In genomic region chr15:52082197-52083036, GRCh38 we compare ENCODE assay signal across 1 cellular context.
A peak's percentile ranks its signal among the peaks of the same experiment; 100 is the strongest.
TF ChIP-seq lines count a peak whose summit lies in the region.

No MANE protein-coding gene starts in this region.

TF ChIP-seq in GM12878, 131 proteins besides CTCF, POLR2A, EP300 and RAD21 (continued from another document):
- peak; percentile 80; the same call in 1 of the 2 replicates for TF ChIP-seq CBFB (IDR thresholded peaks at IDR 0.05; ENCODE audit: low read depth)
- no peak for TF ChIP-seq HSF1 (IDR thresholded peaks at IDR 0.05; ENCODE audit: low read depth, low read length)
- TF ChIP-seq LARP7 (IDR thresholded peaks at IDR 0.05) = peak; percentile 24; the same call in 1 of the 2 replicates
- TF ChIP-seq SKIL (IDR thresholded peaks at IDR 0.05; ENCODE audit: low read depth, poor library complexity, severe bottlenecking) = peak; percentile 72
- TF ChIP-seq NR2F1 (conservative IDR thresholded peaks at IDR 0.05) = no peak
- TF ChIP-seq ZNF384 (IDR thresholded peaks at IDR 0.05; ENCODE audit: borderline replicate concordance, low read depth, low read length) = peak; percentile 93
- peak; percentile 76 for TF ChIP-seq MTA2 (IDR thresholded peaks at IDR 0.05; ENCODE audit: low read depth)
- no peak for TF ChIP-seq YBX1 (IDR thresholded peaks at IDR 0.05)
- TF ChIP-seq USF1 (IDR thresholded peaks at IDR 0.05; ENCODE audit: borderline replicate concordance, extremely low read length, insufficient read depth, low read depth, low read length) = no peak
